3 cellular contexts compared by ENCODE assay signal in genomic region chr11:12917830-12918229, GRCh38.
TF ChIP-seq lines count a peak whose summit lies in the region.

No MANE protein-coding gene starts in this region.

TF ChIP-seq in HepG2, 621 proteins besides CTCF, POLR2A, EP300 and RAD21:
- TF ChIP-seq MLXIP (CRISPR knock-in tag; IDR thresholded peaks at IDR 0.05; ENCODE audit: borderline replicate concordance) = no peak
- TF ChIP-seq ZBTB10 (CRISPR knock-in tag; IDR thresholded peaks at IDR 0.05; ENCODE audit: borderline replicate concordance) = no peak
- peak; percentile 27 to 65; a peak in 3 of 4 replicates for TF ChIP-seq MAFK (conservative IDR thresholded peaks at IDR 0.05 in 1 of 2, IDR thresholded peaks at IDR 0.05 in 1 of 2; ENCODE audit: low read length in 2 of 2)

TF ChIP-seq in A549, 52 proteins besides CTCF, POLR2A, EP300 and RAD21:
- TF ChIP-seq CBX8 (IDR thresholded peaks at IDR 0.05) = no peak
- peak; percentile 58 for TF ChIP-seq MAFK (IDR thresholded peaks at IDR 0.05; ENCODE audit: partially characterized antibody)
TF ChIP-seq in A549: peak in this region for 1.

TF ChIP-seq in K562, 482 proteins besides CTCF, POLR2A, EP300 and RAD21:
- no peak for TF ChIP-seq ZNF133 (CRISPR knock-in tag; IDR thresholded peaks at IDR 0.05)
- TF ChIP-seq ETV6 (IDR thresholded peaks at IDR 0.05; ENCODE audit: borderline replicate concordance in 1 of 2, low read depth in 2 of 2, low read length in 1 of 2) = no peak
- no peak for TF ChIP-seq ETV6 (CRISPR knock-in tag; IDR thresholded peaks at IDR 0.05; ENCODE audit: borderline replicate concordance)
- TF ChIP-seq RNF219 (CRISPR knock-in tag; IDR thresholded peaks at IDR 0.05) = no peak
- no peak for TF ChIP-seq ZNF639 (CRISPR knock-in tag; conservative IDR thresholded peaks at IDR 0.05 in 1 of 2, IDR thresholded peaks at IDR 0.05 in 1 of 2)
- TF ChIP-seq FOXP4 (CRISPR knock-in tag; IDR thresholded peaks at IDR 0.05; ENCODE audit: borderline replicate concordance) = no peak
- TF ChIP-seq C11orf30 (IDR thresholded peaks at IDR 0.05; ENCODE audit: low read depth) = peak; percentile 58
- TF ChIP-seq MAFG (tag; conservative IDR thresholded peaks at IDR 0.05) = 0 out of 2 replicates have a peak, but pooled peaks have one; percentile 13
- TF ChIP-seq ZNF316 (IDR thresholded peaks at IDR 0.05) = peak; percentile 79
- TF ChIP-seq DLX4 (CRISPR knock-in tag; IDR thresholded peaks at IDR 0.05) = no peak
TF ChIP-seq in K562: peak in this region for 3.
